In genomic region chr6:24359640-24360454, GRCh38 we compare ENCODE assay signal across 8 cellular contexts. TPM values are rescaled to one million over a fixed set of nuclear protein-coding genes. Genes with fewer than 3 reads are reported as not detected.
A peak's percentile ranks its signal among the peaks of the same experiment; 100 is the strongest.
DNase-seq lines count a peak whose midpoint lies in the region; ATAC-seq and TF ChIP-seq lines count a peak whose summit lies in the region.

No MANE protein-coding gene starts in this region.

- TF ChIP-seq CTCF in KMS-11 (conservative IDR thresholded peaks at IDR 0.05; ENCODE audit: low read depth, low read length) (peak; percentile 91), Panc1 (IDR thresholded peaks at IDR 0.05) (peak; percentile 95), fibroblast of mammary gland (conservative IDR thresholded peaks at IDR 0.05; ENCODE audit: control insufficient read depth, insufficient read depth, low read depth, low read length) (peak; percentile 82)

- in situ Hi-C loops in Panc1 (cut with HindIII; ENCODE audit: low pct_unique_long_range_greater_than_20kb, low sequenced_read_pairs), result no loop called here

- POLR2A ChIA-PET in Panc1 (lab: Charles Lee), result no interaction called here
- POLR2A ChIA-PET in naive thymus-derived CD4-positive, alpha-beta T cell (lab: Charles Lee), result no interaction called here

- H3K27me3 ChIP-seq in KMS-11 (ENCODE audit: insufficient read depth, low read depth), result no peaks in the 10 kb centered on the region
- H3K27me3 ChIP-seq in Panc1 (ENCODE audit: control insufficient read depth, insufficient read depth, low read length), result peaks cover 14% of the 10 kb centered on the region
- no peaks in the 10 kb centered on the region for H3K27me3 ChIP-seq in naive thymus-derived CD4-positive, alpha-beta T cell (ENCODE audit: control insufficient read depth in 2 of 2, insufficient read depth in 2 of 2, low read length in 2 of 2)

- H3K4me3 ChIP-seq in KMS-11 (IDR thresholded peaks at IDR 0.05; ENCODE audit: insufficient read depth, low read depth, low read length), result no peak overlapping the region
- peak overlapping the region; percentile 48 to 61 for H3K4me3 ChIP-seq in Panc1 (ENCODE audit: low read depth in 2 of 2, low read length in 2 of 2)
- peak overlapping the region; percentile 41 for H3K4me3 ChIP-seq in fibroblast of mammary gland (ENCODE audit: control insufficient read depth, low read depth, low read length)
- peak overlapping the region; percentile 50 for H3K4me3 ChIP-seq in naive thymus-derived CD4-positive, alpha-beta T cell (ENCODE audit: low read length)

- H3K4me2 ChIP-seq in KMS-11, result peak overlapping the region; percentile 68

- peaks cover 0 to 57% (median 5%) of the 10 kb centered on the region in 5 donors for H3K27me3 Mint-ChIP-seq in naive thymus-derived CD4-positive, alpha-beta T cell

- CTCF ChIA-PET in Panc1 (lab: Charles Lee), result interaction anchor here (0.6 to 1.3 kb wide), 2 partner anchors 58 to 77 kb away, joined by 5 read pairs; no protein-coding TSS in a partner anchor
- CTCF ChIA-PET in naive thymus-derived CD4-positive, alpha-beta T cell (lab: Charles Lee), result interaction anchor here (1.0 kb wide), 1 partner anchor 77 kb away, joined by 4 read pairs; no protein-coding TSS in a partner anchor

- no peaks in the 10 kb centered on the region for H4K20me1 ChIP-seq in KMS-11 (ENCODE audit: insufficient read depth)

- H3K27ac ChIP-seq in KMS-11, result peak overlapping the region; percentile 81
- H3K27ac ChIP-seq in Panc1 (ENCODE audit: low read length), result 0 out of 2 replicates have a peak overlapping the region, but pooled peaks have one; percentile 36
- H3K27ac ChIP-seq in naive thymus-derived CD4-positive, alpha-beta T cell (ENCODE audit: low read depth, low read length), result peak overlapping the region; percentile 9

- intact Hi-C loops in Panc1 (cut with micrococcal nuclease; ENCODE audit: unreplicated experiment), result loop anchor here (2.0 kb wide), 1 partner anchor 43 kb away; the partner anchor contains the start of gene MRS2
- intact Hi-C loops in naive thymus-derived CD4-positive, alpha-beta T cell (cut with micrococcal nuclease), result loop anchor here (1.0 to 5.0 kb wide), 4 partner anchors 43 to 134 kb away; partner anchors contain the start of genes MRS2 (in 2 of the 2) and ALDH5A1 (in 1 of the 2)

- no peaks in the 10 kb centered on the region for H3K9me3 ChIP-seq in Panc1 (ENCODE audit: control insufficient read depth, insufficient read depth, low read depth, low read length)
- no peaks in the 10 kb centered on the region for H3K9me3 ChIP-seq in naive thymus-derived CD4-positive, alpha-beta T cell (ENCODE audit: control insufficient read depth in 2 of 3, low read length in 3 of 3)

- BruUV-seq in Panc1 (replicated peaks; lab: Mats Ljungman, UMichigan), result no TSS peak

- peak overlapping the region in 8 of 9 donors; percentile 66 to 96 (median 82) for H3K27ac Mint-ChIP-seq in naive thymus-derived CD4-positive, alpha-beta T cell
- H3K27ac Mint-ChIP-seq in stimulated activated effector memory CD8-positive, alpha-beta T cell treated with anti-CD3 and anti-CD28 coated beads, Interleukin-12 subunit alpha, Interleukin-12 subunit beta, amount 100 ng/mL, for 72 hours, result peak overlapping the region; percentile 50

- no peaks in the 10 kb centered on the region for H3K79me2 ChIP-seq in KMS-11 (ENCODE audit: insufficient read depth, low read depth)

- H3K36me3 Mint-ChIP-seq in naive thymus-derived CD4-positive, alpha-beta T cell, result no peaks in the 10 kb centered on the region
- H3K36me3 Mint-ChIP-seq in stimulated activated effector memory CD8-positive, alpha-beta T cell treated with anti-CD3 and anti-CD28 coated beads, Interleukin-12 subunit alpha, Interleukin-12 subunit beta, amount 100 ng/mL, for 72 hours, result peaks cover 7% of the 10 kb centered on the region

- H3K9ac ChIP-seq in KMS-11, result peak overlapping the region; percentile 64

- peaks cover 10 to 39% (median 28%) of the 10 kb centered on the region in 7 donors for H3K4me1 Mint-ChIP-seq in naive thymus-derived CD4-positive, alpha-beta T cell
- H3K4me1 Mint-ChIP-seq in stimulated activated effector memory CD8-positive, alpha-beta T cell treated with anti-CD3 and anti-CD28 coated beads, Interleukin-12 subunit alpha, Interleukin-12 subunit beta, amount 100 ng/mL, for 72 hours, result peaks cover 23% of the 10 kb centered on the region

- H3K4me3 Mint-ChIP-seq in naive thymus-derived CD4-positive, alpha-beta T cell, result peak overlapping the region; percentile 79 to 89 (median 87)
- peak overlapping the region; percentile 59 for H3K4me3 Mint-ChIP-seq in stimulated activated effector memory CD8-positive, alpha-beta T cell treated with anti-CD3 and anti-CD28 coated beads, Interleukin-12 subunit alpha, Interleukin-12 subunit beta, amount 100 ng/mL, for 72 hours

- peak overlapping the region; percentile 84 for H2AFZ ChIP-seq in KMS-11 (ENCODE audit: low read depth)

- ATAC-seq in GM21786 (IDR thresholded peaks at IDR 0.05; ENCODE audit: unreplicated experiment), result peak; percentile 83
- peak; percentile 94 for ATAC-seq in Panc1
- ATAC-seq in naive thymus-derived CD4-positive, alpha-beta T cell, result peak; percentile 97
- peak; percentile 87 for ATAC-seq in stimulated activated effector memory CD8-positive, alpha-beta T cell treated with anti-CD3 and anti-CD28 coated beads, Interleukin-12 subunit alpha, Interleukin-12 subunit beta, amount 100 ng/mL, for 72 hours

- H3K9me3 Mint-ChIP-seq in naive thymus-derived CD4-positive, alpha-beta T cell, result no peaks in the 10 kb centered on the region
- H3K9me3 Mint-ChIP-seq in stimulated activated effector memory CD8-positive, alpha-beta T cell treated with anti-CD3 and anti-CD28 coated beads, Interleukin-12 subunit alpha, Interleukin-12 subunit beta, amount 100 ng/mL, for 72 hours, result no peaks in the 10 kb centered on the region

- peaks cover 3% of the 10 kb centered on the region for H3K4me1 ChIP-seq in KMS-11 (ENCODE audit: low read depth, poor library complexity, severe bottlenecking)
- H3K4me1 ChIP-seq in Panc1 (ENCODE audit: control insufficient read depth, insufficient read depth, low read length), result 0 out of 2 replicates have a peak, but pooled peaks cover 2% of the 10 kb centered on the region
- H3K4me1 ChIP-seq in naive thymus-derived CD4-positive, alpha-beta T cell (ENCODE audit: control insufficient read depth in 2 of 2, insufficient read depth in 2 of 2, low read length in 2 of 2), result peaks cover 7 to 11% of the 10 kb centered on the region in 2 donors

- DNase-seq in DMS53 (lab: John Stamatoyannopoulos, UW) (peak; percentile 100), Panc1 (ENCODE audit: low read depth, low spot score) (peak; percentile 54), activated T-helper 1 cell treated with Interleukin-2 at 50 U/mL for 16 hours (ENCODE audit: low read depth) (peak; percentile 63), fibroblast of mammary gland (ENCODE audit: low read depth) (peak; percentile 54)
- DNase-seq in naive thymus-derived CD4-positive, alpha-beta T cell, result peak; percentile 67 to 86 (median 81)
- peak; percentile 63 to 94 for DNase-seq in stimulated activated effector memory CD8-positive, alpha-beta T cell treated with anti-CD3 and anti-CD28 coated beads, Interleukin-12 subunit alpha, Interleukin-12 subunit beta, amount 100 ng/mL, for 72 hours (ENCODE audit: low spot score in 2 of 2)

- H3K36me3 ChIP-seq in KMS-11 (ENCODE audit: insufficient read depth), result no peaks in the 10 kb centered on the region
- no peaks in the 10 kb centered on the region for H3K36me3 ChIP-seq in Panc1 (ENCODE audit: control insufficient read depth, insufficient read depth, low read length)
- H3K36me3 ChIP-seq in naive thymus-derived CD4-positive, alpha-beta T cell (ENCODE audit: control insufficient read depth in 2 of 3, insufficient read depth in 3 of 3, low read length in 3 of 3), result no peaks in the 10 kb centered on the region

RNA-seq across cellular contexts. Expression of gene DCDC2, which starts 2.0 kb away (rescaled TPM):
- total RNA-seq in Panc1 (2021; ENCODE audit: unreplicated experiment), result 0.15 TPM
- 0.18 TPM for polyA plus RNA-seq in Panc1 (2012; ENCODE audit: insufficient read length)
- total RNA-seq in naive thymus-derived CD4-positive, alpha-beta T cell, result under 1 TPM in 2 of 5 experiments, not detected in 3; 0.24 to 0.92 TPM
- not detected for polyA plus RNA-seq in naive thymus-derived CD4-positive, alpha-beta T cell

RNA-seq across cellular contexts. Expression of gene MRS2, which starts 42.9 kb away (rescaled TPM):
- 26.0 TPM for total RNA-seq in Panc1 (2021; ENCODE audit: unreplicated experiment)
- polyA plus RNA-seq in Panc1 (2012; ENCODE audit: insufficient read length), result 17.9 TPM
- total RNA-seq in naive thymus-derived CD4-positive, alpha-beta T cell, result 10 to 100 TPM in 4 of 5 experiments, 1 to 10 TPM in 1; 6.7 to 28.0 (median 23.1) TPM
- polyA plus RNA-seq in naive thymus-derived CD4-positive, alpha-beta T cell, result 10 to 100 TPM; 14.4 to 19.3 TPM

Comparison
In these comparisons a context has a peak if more than half of its experiments do, and no peak if none do; other contexts are left out.
1. H3K27ac ChIP-seq: peak in every context shown above with its lines; median percentile 81 in KMS-11; 36 in Panc1; 9 in naive thymus-derived CD4-positive, alpha-beta T cell.